7 cellular contexts compared by ENCODE assay signal in the genomic region with DNA sequence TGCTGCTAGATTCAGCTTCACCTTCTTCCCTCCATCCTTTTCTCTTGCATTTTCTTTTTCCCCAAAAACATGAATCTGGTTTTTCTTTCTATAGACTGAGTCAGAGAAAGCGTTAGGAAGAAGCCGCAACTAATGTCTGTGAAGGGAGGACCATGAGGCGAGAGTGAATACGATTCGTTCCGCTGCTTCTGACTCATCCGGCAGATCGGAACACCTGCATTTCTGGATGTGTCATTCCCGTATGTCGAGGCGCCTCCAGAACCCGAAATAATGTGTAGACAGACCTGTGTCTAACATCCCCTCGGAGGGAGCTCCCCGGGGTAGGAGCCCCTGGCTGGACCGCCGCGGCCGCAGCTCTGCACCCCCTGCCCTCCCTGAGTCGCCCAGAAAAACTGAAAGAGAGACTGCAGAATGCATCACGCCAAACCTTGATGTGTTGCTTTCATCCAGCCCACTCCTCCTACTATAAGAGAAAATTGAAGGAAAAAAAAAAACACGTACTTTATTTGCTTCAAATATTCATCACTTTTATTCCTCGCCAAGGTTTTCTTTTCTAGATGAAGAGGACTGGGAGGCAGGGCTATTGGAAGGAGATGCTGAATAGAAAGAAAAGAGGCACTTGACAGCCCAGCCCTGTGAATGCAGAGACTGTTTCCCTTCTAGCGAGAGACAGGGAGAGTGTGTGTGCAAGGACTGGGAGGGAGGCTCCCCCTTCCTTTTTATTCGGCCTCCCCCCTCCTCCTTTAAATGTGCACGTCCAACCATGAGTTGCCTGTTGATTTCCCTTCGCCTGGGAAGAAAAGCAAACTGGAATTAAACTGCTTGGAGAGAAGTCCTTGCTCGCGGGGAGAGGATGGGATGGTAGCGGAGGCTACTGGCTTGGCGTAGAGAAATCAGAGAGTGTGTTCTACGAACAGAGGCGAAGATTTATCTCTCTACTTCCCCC. TPM values are rescaled to one million over a fixed set of nuclear protein-coding genes. Genes with fewer than 3 reads are reported as not detected.
DNase-seq lines count a peak whose midpoint lies in the region; ATAC-seq and TF ChIP-seq lines count a peak whose summit lies in the region.

No MANE protein-coding gene starts in this region.

- ATAC-seq in memory B cell (ENCODE audit: low read depth) = no peak

- peak overlapping the region; percentile 14 to 49 (median 28) for H3K4me3 ChIP-seq in Peyer's patch
- H3K4me3 ChIP-seq in ectodermal cell (ENCODE audit: insufficient read depth, low read depth, low read length) = peak overlapping the region; percentile 53
- H3K4me3 ChIP-seq in tibial nerve = peak overlapping the region; percentile 33 to 60 (median 37)

- peaks cover 0 to 5% (median 0%) of the 10 kb centered on the region in 4 donors for H3K9me3 ChIP-seq in Peyer's patch
- H3K9me3 ChIP-seq in ectodermal cell (ENCODE audit: control insufficient read depth, low read length) = no peaks in the 10 kb centered on the region
- H3K9me3 ChIP-seq in tibial nerve = no peaks in the 10 kb centered on the region

- peaks cover 5% of the 10 kb centered on the region for H3K4me1 Mint-ChIP-seq in memory B cell

- H3K4me3 Mint-ChIP-seq in memory B cell = peak overlapping the region; percentile 44

- no peak for TF ChIP-seq CTCF in GM10266 (IDR thresholded peaks at IDR 0.05; ENCODE audit: control insufficient read depth, insufficient read depth, low read depth, missing control alignments)
- TF ChIP-seq CTCF in Peyer's patch (IDR thresholded peaks at IDR 0.05) = no peak
- TF ChIP-seq CTCF in tibial nerve (IDR thresholded peaks at IDR 0.05) = no peak

- no peak for TF ChIP-seq EP300 in tibial nerve (IDR thresholded peaks at IDR 0.05)

- H3K4me1 ChIP-seq in Peyer's patch = peaks cover 0 to 17% (median 0%) of the 10 kb centered on the region in 4 donors
- peaks cover 11% of the 10 kb centered on the region for H3K4me1 ChIP-seq in ectodermal cell (ENCODE audit: control insufficient read depth, insufficient read depth, low read length)
- H3K4me1 ChIP-seq in tibial nerve = peaks cover 0 to 47% (median 10%) of the 10 kb centered on the region in 4 donors

- H3K27ac Mint-ChIP-seq in memory B cell = no peak overlapping the region

- no peaks in the 10 kb centered on the region for H3K36me3 Mint-ChIP-seq in memory B cell

- peaks cover 9% of the 10 kb centered on the region for H3K27me3 Mint-ChIP-seq in memory B cell

- peaks cover 0 to 22% of the 10 kb centered on the region in 2 donors for H3K27me3 ChIP-seq in Peyer's patch
- H3K27me3 ChIP-seq in ectodermal cell (ENCODE audit: control insufficient read depth, insufficient read depth, low read length, poor library complexity, severe bottlenecking) = peaks cover 81% of the 10 kb centered on the region
- peaks cover 0 to 67% of the 10 kb centered on the region in 2 donors for H3K27me3 ChIP-seq in tibial nerve

- 0 to 1% methylated on average over 28 to 32 of the region's 32 CpGs for WGBS in ectodermal cell, 2 experiments
- 1% methylated on average over 32 of the region's 32 CpGs for WGBS in tibial nerve, 2 donors

- no peak for TF ChIP-seq POLR2A in Peyer's patch (IDR thresholded peaks at IDR 0.05)
- TF ChIP-seq POLR2A in tibial nerve (IDR thresholded peaks at IDR 0.05) = no peak

- H3K9me3 Mint-ChIP-seq in memory B cell = peaks cover 2% of the 10 kb centered on the region

- H3K27ac ChIP-seq in Peyer's patch (peak overlapping the region in 1 of 4 donors; percentile 38), ectodermal cell (ENCODE audit: insufficient read depth, low read depth, low read length, poor library complexity, severe bottlenecking) (no peak overlapping the region), tibial nerve (peak overlapping the region; percentile 11 to 81 (median 58))

- peak; percentile 30 for DNase-seq in GM10266 (ENCODE audit: extremely low spot score)
- DNase-seq in Peyer's patch = no peak
- DNase-seq in memory B cell (ENCODE audit: low spot score in 2 of 2) = no peak
- no peak for DNase-seq in tibial nerve (ENCODE audit: low spot score in 2 of 2)
- DNase-seq in Kasumi-1 (lab: John Stamatoyannopoulos, UW) = no peak
- no peak for DNase-seq in NCI-H526 (lab: John Stamatoyannopoulos, UW)

- H3K36me3 ChIP-seq in Peyer's patch (no peaks in the 10 kb centered on the region), ectodermal cell (ENCODE audit: control insufficient read depth, insufficient read depth, low read length) (no peaks in the 10 kb centered on the region), tibial nerve (no peaks in the 10 kb centered on the region)

RNA-seq across cellular contexts. Expression of a gene that starts 0.6 kb away (rescaled TPM):
- total RNA-seq in Peyer's patch (1 to 10 TPM in 3 of 4 donors, under 1 TPM in 1; 0.88 to 4.1 (median 1.8) TPM), tibial nerve (10 to 100 TPM in 1 of 4 donors, 1 to 10 TPM in 3; 4.6 to 10.8 (median 7.4) TPM)
- polyA plus RNA-seq in ectodermal cell (2013, experiment 1 of 4) = 2.8 TPM
- 3.8 TPM for polyA plus RNA-seq in ectodermal cell (2013, experiment 2 of 4)
- 4.8 TPM for polyA plus RNA-seq in ectodermal cell (2013, experiment 3 of 4)
- polyA plus RNA-seq in ectodermal cell (2013, experiment 4 of 4) = 6.3 TPM
